ENCODE assay signal across 8 cellular contexts in genomic region chr3:30768703-30769550, GRCh38.
A peak's percentile ranks its signal among the peaks of the same experiment; 100 is the strongest.
DNase-seq lines count a peak whose midpoint lies in the region; TF ChIP-seq lines count a peak whose summit lies in the region.

No MANE protein-coding gene starts in this region.

- H3K4me3 ChIP-seq in CD8-positive, alpha-beta memory T cell (ENCODE audit: low read length), result no peak overlapping the region
- H3K4me3 ChIP-seq in dorsolateral prefrontal cortex, result no peak overlapping the region

- H3K36me3 ChIP-seq in CD8-positive, alpha-beta memory T cell (ENCODE audit: insufficient read depth, low read length), result no peaks in the 10 kb centered on the region

- no peaks in the 10 kb centered on the region for H3K4me1 Mint-ChIP-seq in CD8-positive, alpha-beta memory T cell

- DNase-seq in CD8-positive, alpha-beta memory T cell, result peak; percentile 42 to 71 (median 51)
- peak; percentile 39 for DNase-seq in H4 (ENCODE audit: low spot score)
- peak; percentile 10 for DNase-seq in NCI-H2196 (lab: John Stamatoyannopoulos, UW; ENCODE audit: unreplicated experiment)
- peak; percentile 51 to 57 for DNase-seq in activated CD4-positive, alpha-beta T cell treated with anti-CD3 and anti-CD28 coated beads, Interleukin-2, amount 50 U/mL, for 24 hours (ENCODE audit: low read depth in 1 of 2, low spot score in 1 of 2)
- DNase-seq in dorsolateral prefrontal cortex, result peak; percentile 23 to 81 (median 66)
- peak; percentile 72 for DNase-seq in medulla oblongata (ENCODE audit: extremely low spot score)
- DNase-seq in stimulated activated CD8-positive, alpha-beta memory T cell treated with anti-CD3 and anti-CD28 coated beads, Interleukin-15, amount 100 ng/mL, for 24 hours (ENCODE audit: low read depth), result peak; percentile 36
- DNase-seq in cerebellar nuclear complex (lab: John Stamatoyannopoulos, UW), result no peak

- H3K27me3 Mint-ChIP-seq in CD8-positive, alpha-beta memory T cell, result peaks cover 1 to 16% of the 10 kb centered on the region in 2 donors

- no peaks in the 10 kb centered on the region for H3K9me3 ChIP-seq in CD8-positive, alpha-beta memory T cell (ENCODE audit: low read length)

- no peak overlapping the region for H3K4me3 Mint-ChIP-seq in CD8-positive, alpha-beta memory T cell

- H3K36me3 Mint-ChIP-seq in CD8-positive, alpha-beta memory T cell, result no peaks in the 10 kb centered on the region

- H3K27me3 ChIP-seq in CD8-positive, alpha-beta memory T cell (ENCODE audit: insufficient read depth, low read length, poor library complexity, severe bottlenecking), result no peaks in the 10 kb centered on the region
- peaks cover 0 to 17% (median 0%) of the 10 kb centered on the region in 45 donors for H3K27me3 ChIP-seq in dorsolateral prefrontal cortex

- H3K4me1 ChIP-seq in CD8-positive, alpha-beta memory T cell (ENCODE audit: insufficient read depth, low read length), result no peaks in the 10 kb centered on the region

- CTCF ChIA-PET in CD8-positive, alpha-beta memory T cell (lab: Charles Lee), result interaction anchor here (0.9 to 2.8 kb wide), 8 partner anchors 10 to 1000 kb away, joined by 3 to 13 read pairs (median 5); no protein-coding TSS in a partner anchor

- H3K27ac ChIP-seq in CD8-positive, alpha-beta memory T cell (ENCODE audit: low read depth, low read length), result no peak overlapping the region
- H3K27ac ChIP-seq in dorsolateral prefrontal cortex, result no peak overlapping the region

- TF ChIP-seq CTCF in dorsolateral prefrontal cortex (IDR thresholded peaks at IDR 0.05 in 54 of 56, conservative IDR thresholded peaks at IDR 0.05 in 2 of 56; ENCODE audit: low read depth in 1 of 56, partially characterized antibody in 56 of 56), result peak; percentile 70 to 91 (median 83)

- no peak overlapping the region for H3K27ac Mint-ChIP-seq in CD8-positive, alpha-beta memory T cell

- intact Hi-C loops in dorsolateral prefrontal cortex (cut with DNase I), result no loop called here

- POLR2A ChIA-PET in CD8-positive, alpha-beta memory T cell (lab: Charles Lee), result no interaction called here

- no peaks in the 10 kb centered on the region for H3K9me3 Mint-ChIP-seq in CD8-positive, alpha-beta memory T cell

Comparison
In these comparisons a context has a peak if more than half of its experiments do, and no peak if none do; other contexts are left out.
1. DNase-seq: peak in CD8-positive, alpha-beta memory T cell (5 of 5), H4 (single experiment), NCI-H2196 (single experiment), activated CD4-positive, alpha-beta T cell treated with anti-CD3 and anti-CD28 coated beads, Interleukin-2, amount 50 U/mL, for 24 hours (2 of 2), dorsolateral prefrontal cortex (10 of 10), medulla oblongata (single experiment) and stimulated activated CD8-positive, alpha-beta memory T cell treated with anti-CD3 and anti-CD28 coated beads, Interleukin-15, amount 100 ng/mL, for 24 hours (single experiment); none in cerebellar nuclear complex (0 of 2).